In genomic region chr9:16254674-16255073, GRCh38 we compare ENCODE assay signal across 18 cellular contexts.
DNase-seq lines count a peak whose midpoint lies in the region; ATAC-seq and TF ChIP-seq lines count a peak whose summit lies in the region.
"Had no signal": no experiment of that assay in that cellular context is flagged by ENCODE, and none has a peak within 500 bp of the region (broad histone marks: within the 10 kb centered on the region; RNA-seq: fewer than 3 reads in every experiment).

No MANE protein-coding gene starts in this region.

- H2AFZ ChIP-seq in trophoblast cell (ENCODE audit: insufficient read depth, low read length, poor library complexity) = no peak overlapping the region

- no peaks in the 10 kb centered on the region for H3K9me3 Mint-ChIP-seq in activated naive CD4-positive, alpha-beta T cell treated with anti-CD3 and anti-CD28 coated beads, Interleukin-2, amount 10 ng/mL, durations not matched to agents 7 days and 5 days
- H3K9me3 Mint-ChIP-seq: CD4-positive, alpha-beta T cell; GM23338; H9 had no signal

- peak overlapping the region; percentile 4 for H2BK5ac ChIP-seq in trophoblast cell (ENCODE audit: low read depth, low read length, poor library complexity)

- WGBS in trophoblast cell (ENCODE audit: extremely low coverage, insufficient coverage, insufficient read length) = no CpG with 5 or more reads among the region's 4 CpGs

- H4K12ac ChIP-seq in trophoblast cell (ENCODE audit: low read depth, low read length) = no peak overlapping the region

- H3K27me3 Mint-ChIP-seq in activated naive CD4-positive, alpha-beta T cell treated with anti-CD3 and anti-CD28 coated beads, Interleukin-2, amount 10 ng/mL, durations not matched to agents 7 days and 5 days = no peaks in the 10 kb centered on the region
- H3K27me3 Mint-ChIP-seq: CD4-positive, alpha-beta T cell; CD8-positive, alpha-beta memory T cell had no signal

- no peaks in the 10 kb centered on the region for H3K36me3 Mint-ChIP-seq in activated naive CD4-positive, alpha-beta T cell treated with anti-CD3 and anti-CD28 coated beads, Interleukin-2, amount 10 ng/mL, durations not matched to agents 7 days and 5 days
- H3K36me3 Mint-ChIP-seq: CD14-positive monocyte; CD8-positive, alpha-beta memory T cell had no signal

- no peak overlapping the region for H4K91ac ChIP-seq in trophoblast cell (ENCODE audit: low read depth, low read length)

- no peak overlapping the region for H3K4me2 ChIP-seq in trophoblast cell (ENCODE audit: low read length)
- H3K4me2 ChIP-seq: GM23338 had no signal

- H3K79me1 ChIP-seq in trophoblast cell (ENCODE audit: low read length) = peaks cover 8% of the 10 kb centered on the region

- no peak overlapping the region for H3K14ac ChIP-seq in trophoblast cell (ENCODE audit: low read length)

- H3K18ac ChIP-seq in trophoblast cell (ENCODE audit: low read length) = no peak overlapping the region

- H3K4me3 ChIP-seq in NB4 (ENCODE audit: low read depth, low read length) (no peak overlapping the region), WERI-Rb-1 (ENCODE audit: low read depth, low read length) (no peak overlapping the region), trophoblast cell (ENCODE audit: low read depth, low read length) (no peak overlapping the region)
- H3K4me3 ChIP-seq: GM12878, GM23338 had no signal

- no peak overlapping the region for H2AK5ac ChIP-seq in trophoblast cell (ENCODE audit: low read length)

- H3K36me3 ChIP-seq in WERI-Rb-1 (no peaks in the 10 kb centered on the region), trophoblast cell (ENCODE audit: control insufficient read depth in 1 of 2, insufficient read depth in 2 of 2, low read length in 2 of 2) (no peaks in the 10 kb centered on the region)

- peak overlapping the region; percentile 8 for H2BK120ac ChIP-seq in trophoblast cell (ENCODE audit: insufficient read depth, low read length, poor library complexity)

- peaks cover 6 to 10% of the 10 kb centered on the region in 2 experiments for H3K4me1 ChIP-seq in trophoblast cell (ENCODE audit: control insufficient read depth in 1 of 2, insufficient read depth in 2 of 2, low read length in 2 of 2)

- H3K27me3 ChIP-seq in WERI-Rb-1 (ENCODE audit: insufficient read depth, low read depth, severe bottlenecking) = no peaks in the 10 kb centered on the region
- no peaks in the 10 kb centered on the region for H3K27me3 ChIP-seq in trophoblast cell (ENCODE audit: insufficient read depth, low read length)

- CTCF ChIA-PET in activated naive CD4-positive, alpha-beta T cell treated with anti-CD3 and anti-CD28 coated beads, Interleukin-2, amount 10 ng/mL, durations not matched to agents 7 days and 5 days (lab: Charles Lee) = no interaction called here

- H3K9ac ChIP-seq in trophoblast cell (ENCODE audit: low read length) = no peak overlapping the region

- H3K4ac ChIP-seq in trophoblast cell (ENCODE audit: low read depth, low read length) = no peak overlapping the region

- no peak overlapping the region for H3K27ac ChIP-seq in WERI-Rb-1
- H3K27ac ChIP-seq in trophoblast cell (ENCODE audit: low read depth, low read length) = no peak overlapping the region

- no peak overlapping the region for H4K8ac ChIP-seq in trophoblast cell (ENCODE audit: low read depth, low read length)

- H3K4me3 Mint-ChIP-seq in activated naive CD4-positive, alpha-beta T cell treated with anti-CD3 and anti-CD28 coated beads, Interleukin-2, amount 10 ng/mL, durations not matched to agents 7 days and 5 days = no peak overlapping the region
- H3K4me3 Mint-ChIP-seq: CD14-positive monocyte; CD4-positive, alpha-beta T cell; CD8-positive, alpha-beta memory T cell; GM23338; H9 had no signal

- H3K79me2 ChIP-seq in trophoblast cell (ENCODE audit: control insufficient read depth, insufficient read depth, low read length, poor library complexity) = peaks cover 2% of the 10 kb centered on the region

- no peak for TF ChIP-seq CTCF in NB4 (IDR thresholded peaks at IDR 0.05; ENCODE audit: low read depth, low read length)
- TF ChIP-seq CTCF in WERI-Rb-1 (IDR thresholded peaks at IDR 0.05; ENCODE audit: low read depth, low read length) = no peak

- H3K23ac ChIP-seq in trophoblast cell (ENCODE audit: low read length) = no peak overlapping the region

- no peaks in the 10 kb centered on the region for H3K4me1 Mint-ChIP-seq in activated naive CD4-positive, alpha-beta T cell treated with anti-CD3 and anti-CD28 coated beads, Interleukin-2, amount 10 ng/mL, durations not matched to agents 7 days and 5 days
- H3K4me1 Mint-ChIP-seq: CD8-positive, alpha-beta memory T cell had no signal

- no peak overlapping the region for H2BK12ac ChIP-seq in trophoblast cell (ENCODE audit: low read length)

- no peak overlapping the region for H3K27ac Mint-ChIP-seq in activated naive CD4-positive, alpha-beta T cell treated with anti-CD3 and anti-CD28 coated beads, Interleukin-2, amount 10 ng/mL, durations not matched to agents 7 days and 5 days
- H3K27ac Mint-ChIP-seq: CD14-positive monocyte; CD4-positive, alpha-beta T cell; CD8-positive, alpha-beta memory T cell; GM23338; H9 had no signal

- H3K9me3 ChIP-seq in WERI-Rb-1 (ENCODE audit: severe bottlenecking) (no peaks in the 10 kb centered on the region), trophoblast cell (ENCODE audit: insufficient read depth, low read depth, low read length) (no peaks in the 10 kb centered on the region)

- DNase-seq in NB4 (ENCODE audit: low read depth) (peak; percentile 75), WERI-Rb-1 (peak; percentile 27), trophoblast cell (no peak), erythroblast (lab: John Stamatoyannopoulos, UW) (no peak), COLO829 (ENCODE audit: low spot score) (no peak)
- no peak for DNase-seq in stimulated activated naive CD8-positive, alpha-beta T cell treated with anti-CD3 and anti-CD28 coated beads, Interleukin-15, Interleukin-2, amounts not matched to agents 100 U/mL and 50 U/mL, for 24 hours
- DNase-seq in activated naive CD4-positive, alpha-beta T cell treated with anti-CD3 and anti-CD28 coated beads, Interleukin-2, amount 10 ng/mL, durations not matched to agents 7 days and 5 days = no peak
- DNase-seq: Calu3; CD4-positive, alpha-beta T cell; CD8-positive, alpha-beta memory T cell; COR-L47; DMS153; DND-41 had no signal

- no peak for TF ChIP-seq POLR2A in NB4 (IDR thresholded peaks at IDR 0.05; ENCODE audit: extremely low read depth, insufficient read length)
- no peak for TF ChIP-seq POLR2A in erythroblast (IDR thresholded peaks at IDR 0.05; ENCODE audit: low read length)

- ATAC-seq in stimulated activated naive CD8-positive, alpha-beta T cell treated with anti-CD3 and anti-CD28 coated beads, Interleukin-15, Interleukin-2, amounts not matched to agents 100 U/mL and 50 U/mL, for 24 hours = no peak
- ATAC-seq: GM12878, GM23338, HCT116 had no signal

Comparison
In these comparisons a context has a peak if more than half of its experiments do, and no peak if none do; other contexts are left out.
1. DNase-seq: peak in NB4 (single experiment) and WERI-Rb-1 (single experiment); none in trophoblast cell (0 of 2), erythroblast (0 of 2), stimulated activated naive CD8-positive, alpha-beta T cell treated with anti-CD3 and anti-CD28 coated beads, Interleukin-15, Interleukin-2, amounts not matched to agents 100 U/mL and 50 U/mL, for 24 hours (single experiment), activated naive CD4-positive, alpha-beta T cell treated with anti-CD3 and anti-CD28 coated beads, Interleukin-2, amount 10 ng/mL, durations not matched to agents 7 days and 5 days (single experiment) and COLO829 (single experiment).